ENCODE assay signal across 19 cellular contexts in the genomic region with DNA sequence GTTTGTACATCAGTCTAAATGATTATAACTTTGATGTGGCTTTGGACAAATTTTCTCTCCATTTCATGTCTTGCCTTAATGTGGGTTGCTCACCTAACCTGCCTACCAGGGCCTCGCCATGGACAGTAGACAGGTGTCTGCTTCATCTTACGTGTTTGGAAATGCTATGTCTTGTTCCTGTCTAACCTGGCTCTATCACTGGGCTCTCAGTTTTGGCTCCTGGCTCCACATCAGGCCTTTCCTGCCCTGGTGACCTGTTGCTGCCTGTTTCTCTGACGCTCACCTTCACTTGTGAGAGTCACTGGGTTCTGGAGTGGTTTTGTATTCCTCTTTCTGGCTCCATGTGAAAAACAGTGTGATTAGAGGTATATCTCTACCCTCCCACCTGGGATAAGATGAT.
DNase-seq lines count a peak whose midpoint lies in the region; ATAC-seq, FAIRE-seq and TF ChIP-seq lines count a peak whose summit lies in the region.
"Had no signal": no experiment of that assay in that cellular context is flagged by ENCODE, and none has a peak within 500 bp of the region (broad histone marks: within the 10 kb centered on the region; RNA-seq: fewer than 3 reads in every experiment).

No MANE protein-coding gene starts in this region.

- H3K4me2 ChIP-seq in mammary epithelial cell (ENCODE audit: insufficient read depth, low read depth, low read length) = peak overlapping the region; percentile 64
- peak overlapping the region; percentile 52 for H3K4me2 ChIP-seq in keratinocyte (ENCODE audit: control insufficient read depth, extremely low read depth, insufficient read depth, low read depth, low read length)

- H3K36me3 ChIP-seq in mammary epithelial cell (ENCODE audit: insufficient read depth, low read length) = no peaks in the 10 kb centered on the region
- H3K36me3 ChIP-seq in keratinocyte (ENCODE audit: control insufficient read depth in 2 of 2, extremely low read depth in 1 of 2, insufficient read depth in 2 of 2, low read length in 2 of 2) = no peaks in the 10 kb centered on the region

- FAIRE-seq in keratinocyte (lab: Jason Lieb, UNC) = peak; percentile 57
- no peak for FAIRE-seq in GM12892 (lab: Jason Lieb, UNC)
- FAIRE-seq: G401.6 had no signal

- H3K4me3 Mint-ChIP-seq in chondrocyte (ENCODE audit: unreplicated experiment) = no peak overlapping the region
- H3K4me3 Mint-ChIP-seq: activated B cell treated with CpG ODN at 0.5 μM for 24 hours; activated naive CD8-positive, alpha-beta T cell; natural killer cell treated with Interleukin-12 subunit alpha and Interleukin-12 subunit beta and Interleukin-15 and Interleukin-18, amount 100 ng/mL, for 72 hours had no signal

- TF ChIP-seq POLR2A in GM12892 (IDR thresholded peaks at IDR 0.05; ENCODE audit: low read depth, low read length) = no peak

- CTCF ChIA-PET in mammary epithelial cell (lab: Charles Lee; ENCODE audit: low non-redundant PET) = interaction anchor here (0.6 kb wide), 2 partner anchors 161 to 344 kb away, joined by 3 to 4 read pairs; no protein-coding TSS in a partner anchor

- peak; percentile 32 for DNase-seq in DMS53 (lab: John Stamatoyannopoulos, UW)
- DNase-seq in DMS53 treated with DMSO at 0.1 percent for 48 hours (lab: John Stamatoyannopoulos, UW; ENCODE audit: unreplicated experiment) = no peak
- DNase-seq in mammary epithelial cell = peak; percentile 71
- DNase-seq in keratinocyte (ENCODE audit: low read depth, low spot score) = no peak
- no peak for DNase-seq in chondrocyte (ENCODE audit: low spot score)
- DNase-seq in GM12892 (ENCODE audit: insufficient read length) = no peak
- no peak for DNase-seq in left ventricle myocardium superior
- DNase-seq: activated B cell treated with CpG ODN at 0.5 μM for 24 hours; Calu3; NCI-H1694; NCI-H2227 treated with DMSO at 0.1 percent for 48 hours; SHP77 treated with DMSO at 0.1 percent for 48 hours; stimulated activated CD4-positive, alpha-beta T cell treated with anti-CD3 and anti-CD28 coated beads, Interleukin-4, amount 100 ng/mL, for 4 hours; substantia nigra had no signal

- H3K9ac ChIP-seq in mammary epithelial cell (ENCODE audit: insufficient read depth, low read length) = peak overlapping the region; percentile 40
- peak overlapping the region; percentile 5 for H3K9ac ChIP-seq in keratinocyte (ENCODE audit: control insufficient read depth, extremely low read depth, insufficient read depth, low read length)

- H3K79me2 ChIP-seq in mammary epithelial cell (ENCODE audit: insufficient read depth, low read length) = peaks cover 80% of the 10 kb centered on the region
- H3K79me2 ChIP-seq in keratinocyte (ENCODE audit: control insufficient read depth, insufficient read depth, low read length) = peaks cover 26% of the 10 kb centered on the region

- no peaks in the 10 kb centered on the region for H3K36me3 Mint-ChIP-seq in chondrocyte (ENCODE audit: low read depth)
- H3K36me3 Mint-ChIP-seq: activated naive CD8-positive, alpha-beta T cell; natural killer cell treated with Interleukin-12 subunit alpha and Interleukin-12 subunit beta and Interleukin-15 and Interleukin-18, amount 100 ng/mL, for 72 hours had no signal

- H3K27ac Mint-ChIP-seq in chondrocyte (ENCODE audit: unreplicated experiment) = no peak overlapping the region
- H3K27ac Mint-ChIP-seq: activated B cell treated with CpG ODN at 0.5 μM for 24 hours; natural killer cell treated with Interleukin-12 subunit alpha and Interleukin-12 subunit beta and Interleukin-15 and Interleukin-18, amount 100 ng/mL, for 72 hours had no signal

- ATAC-seq in left ventricle myocardium superior = no peak

- in situ Hi-C loops in mammary epithelial cell (cut with MboI; ENCODE audit: low sequenced_read_pairs in 2 of 2) = no loop called here

- H4K20me1 ChIP-seq in mammary epithelial cell (ENCODE audit: insufficient read depth, low read length) (no peaks in the 10 kb centered on the region), keratinocyte (ENCODE audit: control insufficient read depth, extremely low read depth, insufficient read depth, low read length) (no peaks in the 10 kb centered on the region)

- TF ChIP-seq CTCF in mammary epithelial cell (conservative IDR thresholded peaks at IDR 0.05 in 1 of 2, IDR thresholded peaks at IDR 0.05 in 1 of 2; ENCODE audit: extremely low read depth in 1 of 2, insufficient read depth in 1 of 2, low read depth in 1 of 2, low read length in 2 of 2) (no peak), keratinocyte (optimal IDR thresholded peaks at IDR 0.05 in 1 of 3, IDR thresholded peaks at IDR 0.05 in 1 of 3, conservative IDR thresholded peaks at IDR 0.05 in 1 of 3; ENCODE audit: extremely low read depth in 1 of 3, insufficient read depth in 2 of 3, low read length in 3 of 3) (no peak), chondrocyte (IDR thresholded peaks at IDR 0.05) (no peak)

- dilution Hi-C loops in mammary epithelial cell (cut with HindIII; ENCODE audit: low sequenced_read_pairs) (no loop called here), keratinocyte (cut with MboI; ENCODE audit: extremely low pct_ligation_motif_present, low sequenced_read_pairs) (no loop called here)

- H2AFZ ChIP-seq in mammary epithelial cell (ENCODE audit: low read depth, low read length) (no peak overlapping the region), keratinocyte (ENCODE audit: control insufficient read depth, low read length) (no peak overlapping the region)

- intact Hi-C loops in mammary epithelial cell (cut with micrococcal nuclease) = loop anchor here (1.0 to 10.0 kb wide), 2 partner anchors 14 to 174 kb away; no protein-coding TSS in a partner anchor
- intact Hi-C loops in left ventricle myocardium superior (cut with micrococcal nuclease) = no loop called here

- H3K4me1 ChIP-seq in mammary epithelial cell (ENCODE audit: insufficient read depth, low read length) = peaks cover 34% of the 10 kb centered on the region
- peaks cover 21% of the 10 kb centered on the region for H3K4me1 ChIP-seq in keratinocyte (ENCODE audit: control insufficient read depth, extremely low read depth, insufficient read depth, low read length)

- H3K4me3 ChIP-seq in mammary epithelial cell (replicated peaks in 1 of 3; ENCODE audit: insufficient read depth in 1 of 3, low read depth in 2 of 3, low read length in 3 of 3) (no peak overlapping the region), keratinocyte (ENCODE audit: control insufficient read depth in 2 of 3, extremely low read depth in 1 of 3, insufficient read depth in 2 of 3, low read depth in 1 of 3, low read length in 3 of 3) (no peak overlapping the region)

- no peaks in the 10 kb centered on the region for H3K27me3 Mint-ChIP-seq in chondrocyte (ENCODE audit: low read depth)
- H3K27me3 Mint-ChIP-seq: activated B cell treated with CpG ODN at 0.5 μM for 24 hours; activated naive CD8-positive, alpha-beta T cell; natural killer cell treated with Interleukin-12 subunit alpha and Interleukin-12 subunit beta and Interleukin-15 and Interleukin-18, amount 100 ng/mL, for 72 hours had no signal

- H3K9me1 ChIP-seq in keratinocyte (ENCODE audit: control insufficient read depth, extremely low read depth, insufficient read depth, low read length) = no peaks in the 10 kb centered on the region

- peak overlapping the region; percentile 78 for H3K27ac ChIP-seq in mammary epithelial cell (ENCODE audit: insufficient read depth, low read depth, low read length)
- H3K27ac ChIP-seq in keratinocyte (ENCODE audit: control insufficient read depth, insufficient read depth, low read length) = peak overlapping the region; percentile 59
- peak overlapping the region; percentile 67 for H3K27ac ChIP-seq in temporal lobe (ENCODE audit: low read depth, low read length)
- H3K27ac ChIP-seq: 22Rv1 had no signal

- 8% methylated on average over 2 of the region's 3 CpGs for WGBS in mammary epithelial cell (ENCODE audit: low coverage, missing lambda C conversion rate)

- H3K27me3 ChIP-seq in mammary epithelial cell (ENCODE audit: insufficient read depth, low read length) (no peaks in the 10 kb centered on the region), keratinocyte (ENCODE audit: control insufficient read depth, extremely low read depth, insufficient read depth, low read length) (no peaks in the 10 kb centered on the region)

- no peaks in the 10 kb centered on the region for H3K9me3 ChIP-seq in mammary epithelial cell (replicated peaks; ENCODE audit: insufficient read depth, low read length)
- no peaks in the 10 kb centered on the region for H3K9me3 ChIP-seq in keratinocyte (ENCODE audit: control insufficient read depth, low read depth, low read length)

- H3K4me1 Mint-ChIP-seq in chondrocyte (ENCODE audit: low read depth) = peaks cover 18% of the 10 kb centered on the region

- BruUV-seq in mammary epithelial cell (replicated peaks; lab: Mats Ljungman, UMichigan) = no TSS peak

- no peaks in the 10 kb centered on the region for H3K9me3 Mint-ChIP-seq in chondrocyte (ENCODE audit: low read depth)
- H3K9me3 Mint-ChIP-seq: activated B cell treated with CpG ODN at 0.5 μM for 24 hours; natural killer cell treated with Interleukin-12 subunit alpha and Interleukin-12 subunit beta and Interleukin-15 and Interleukin-18, amount 100 ng/mL, for 72 hours had no signal

Comparison
In these comparisons a context has a peak if more than half of its experiments do, and no peak if none do; other contexts are left out.
1. DNase-seq: peak in DMS53 (single experiment) and mammary epithelial cell (single experiment); none in DMS53 treated with DMSO at 0.1 percent for 48 hours (single experiment), keratinocyte (single experiment), chondrocyte (single experiment), GM12892 (single experiment) and left ventricle myocardium superior (single experiment).
2. Peak in every context shown above with its lines, with median percentiles within 50 percentile points of each other: H3K27ac ChIP-seq.